In the genomic region with DNA sequence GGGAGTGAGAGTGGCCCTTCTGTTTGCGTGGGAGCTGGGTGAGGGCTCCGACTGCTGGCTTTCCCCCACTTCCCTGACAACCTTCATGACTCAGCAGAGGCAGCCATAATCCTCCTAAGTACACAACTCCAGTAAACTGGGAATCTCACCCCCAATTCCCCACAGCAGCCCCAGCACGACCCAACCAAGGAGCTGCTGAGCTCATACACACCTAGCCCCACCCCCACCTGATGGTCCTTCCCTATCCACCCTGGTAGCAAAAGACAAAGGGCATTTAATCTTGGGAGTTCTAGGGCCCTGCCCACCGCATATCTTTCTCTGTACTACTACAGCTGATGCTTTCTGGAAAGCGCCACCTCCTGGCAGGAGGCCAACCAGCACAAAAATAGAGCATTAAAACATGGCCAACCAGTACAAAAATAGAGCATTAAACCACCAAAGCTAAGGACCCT, we compare ENCODE assay signal across 7 cellular contexts. TPM values are rescaled to one million over a fixed set of nuclear protein-coding genes. Genes with fewer than 3 reads are reported as not detected.
DNase-seq lines count a peak whose midpoint lies in the region; ATAC-seq and TF ChIP-seq lines count a peak whose summit lies in the region.
"Not testable (repeated sequence)": the region's sequence is repeated elsewhere in the genome, so short reads cannot be mapped to it uniquely, and the experiment has no call there.

No MANE protein-coding gene starts in this region.

- DNase-seq in HL-60 (ENCODE audit: low read depth in 1 of 2, low spot score in 1 of 2), result peak in 1 of 2 experiments; percentile 46
- DNase-seq in activated B cell treated with CpG ODN at 0.5 μM for 24 hours; MCF 10A (ENCODE audit: unreplicated experiment); neural crest cell (ENCODE audit: low read depth, low spot score): not testable (repeated sequence)
- DNase-seq in left ventricle myocardium inferior, result peak; percentile 30

- intact Hi-C loops in activated B cell treated with CpG ODN at 0.5 μM for 24 hours (cut with micrococcal nuclease); MCF 10A (cut with micrococcal nuclease); left ventricle myocardium inferior (cut with micrococcal nuclease): not testable (repeated sequence)

- not testable (repeated sequence) for H3K36me3 ChIP-seq in DOHH2 (ENCODE audit: control insufficient read depth, low read length); OCI-LY3 (replicated peaks; ENCODE audit: low read depth, low read length); left ventricle myocardium inferior

- H3K4me3 Mint-ChIP-seq in activated B cell treated with CpG ODN at 0.5 μM for 24 hours; MCF 10A (ENCODE audit: unreplicated experiment); neural crest cell: not testable (repeated sequence)

- H3K4me2 ChIP-seq in DOHH2 (ENCODE audit: low read length); OCI-LY3 (ENCODE audit: low read length): not testable (repeated sequence)

- peaks cover 98% of the 10 kb centered on the region for H3K4me1 Mint-ChIP-seq in activated B cell treated with CpG ODN at 0.5 μM for 24 hours
- H3K4me1 Mint-ChIP-seq in MCF 10A (ENCODE audit: insufficient read depth, unreplicated experiment); neural crest cell: not testable (repeated sequence)

- H3K9ac ChIP-seq in OCI-LY3 (ENCODE audit: low read length), result not testable (repeated sequence)

- peaks cover 32% of the 10 kb centered on the region for H3K36me3 Mint-ChIP-seq in activated B cell treated with CpG ODN at 0.5 μM for 24 hours (ENCODE audit: low read depth)
- peaks cover 11% of the 10 kb centered on the region for H3K36me3 Mint-ChIP-seq in MCF 10A (ENCODE audit: insufficient read depth, unreplicated experiment)
- H3K36me3 Mint-ChIP-seq in neural crest cell (ENCODE audit: low read depth), result not testable (repeated sequence)

- H3K27me3 ChIP-seq in DOHH2 (ENCODE audit: control insufficient read depth, low read length); HL-60 (ENCODE audit: insufficient read depth, poor library complexity, severe bottlenecking); OCI-LY3 (ENCODE audit: low read depth, low read length); left ventricle myocardium inferior (ENCODE audit: low read depth): not testable (repeated sequence)

- not testable (repeated sequence) for H2AFZ ChIP-seq in OCI-LY3 (ENCODE audit: low read depth, low read length)

- H3K4me3 ChIP-seq in DOHH2 (ENCODE audit: low read length); HL-60 (replicated peaks; ENCODE audit: insufficient read depth, low read length); OCI-LY3 (ENCODE audit: low read length); left ventricle myocardium inferior: not testable (repeated sequence)

- H3K27ac Mint-ChIP-seq in activated B cell treated with CpG ODN at 0.5 μM for 24 hours (peak overlapping the region; percentile 68), MCF 10A (ENCODE audit: low read depth, unreplicated experiment) (peak overlapping the region; percentile 9)
- not testable (repeated sequence) for H3K27ac Mint-ChIP-seq in neural crest cell (ENCODE audit: unreplicated experiment)

- H3K27me3 Mint-ChIP-seq in activated B cell treated with CpG ODN at 0.5 μM for 24 hours; MCF 10A (ENCODE audit: insufficient read depth, unreplicated experiment); neural crest cell (ENCODE audit: low read depth): not testable (repeated sequence)

- H3K9me3 ChIP-seq in DOHH2 (ENCODE audit: control insufficient read depth, insufficient read depth, low read length); OCI-LY3 (ENCODE audit: insufficient read depth, low read length): not testable (repeated sequence)
- peaks cover 13% of the 10 kb centered on the region for H3K9me3 ChIP-seq in left ventricle myocardium inferior (replicated peaks)

- H3K9me3 Mint-ChIP-seq in activated B cell treated with CpG ODN at 0.5 μM for 24 hours, result peaks cover 11% of the 10 kb centered on the region
- H3K9me3 Mint-ChIP-seq in MCF 10A (ENCODE audit: unreplicated experiment), result peaks cover 16% of the 10 kb centered on the region
- peaks cover 19% of the 10 kb centered on the region for H3K9me3 Mint-ChIP-seq in neural crest cell

- not testable (repeated sequence) for H3K79me2 ChIP-seq in DOHH2 (ENCODE audit: control insufficient read depth, low read length); OCI-LY3 (ENCODE audit: low read length)

- not testable (repeated sequence) for ATAC-seq in activated B cell treated with CpG ODN at 0.5 μM for 24 hours (ENCODE audit: low read depth)

- CTCF ChIA-PET in activated B cell treated with CpG ODN at 0.5 μM for 24 hours (lab: Charles Lee), result interaction anchor here (1.1 to 1.8 kb wide), 3 partner anchors 14 to 126 kb away, joined by 3 to 7 read pairs (median 5); no protein-coding TSS in a partner anchor
- CTCF ChIA-PET in MCF 10A (lab: Yijun Ruan, JAX), result interaction anchor here (0.6 to 8.1 kb wide), 20 partner anchors 8 to 1355 kb away, joined by 3 to 92 read pairs (median 4); a partner anchor contains a TSS

- H3K9me2 ChIP-seq in DOHH2 (replicated peaks; ENCODE audit: control insufficient read depth, low read length), result not testable (repeated sequence)

- not testable (repeated sequence) for H3F3A ChIP-seq in DOHH2 (ENCODE audit: control insufficient read depth, insufficient read depth)

- not testable (repeated sequence) for BruUV-seq in MCF 10A (replicated peaks; lab: Mats Ljungman, UMichigan)

- not testable (repeated sequence) for H4K20me1 ChIP-seq in DOHH2 (ENCODE audit: control insufficient read depth, insufficient read depth, low read depth, low read length); OCI-LY3 (ENCODE audit: insufficient read depth, low read length)

- POLR2A ChIA-PET in activated B cell treated with CpG ODN at 0.5 μM for 24 hours (lab: Charles Lee), result interaction anchor here (1.0 to 1.9 kb wide), 2 partner anchors 21 to 126 kb away, joined by 3 to 6 read pairs; a partner anchor contains a TSS
- POLR2A ChIA-PET in MCF 10A (lab: Yijun Ruan, JAX), result interaction anchor here (0.6 to 1.2 kb wide), 5 partner anchors 8 to 45 kb away, joined by 3 to 4 read pairs (median 3); no protein-coding TSS in a partner anchor

- H3K4me1 ChIP-seq in DOHH2 (ENCODE audit: control insufficient read depth, low read length), result peaks cover 14% of the 10 kb centered on the region
- H3K4me1 ChIP-seq in OCI-LY3 (ENCODE audit: low read length), result peaks cover 26% of the 10 kb centered on the region
- peaks cover 48% of the 10 kb centered on the region for H3K4me1 ChIP-seq in left ventricle myocardium inferior

- TF ChIP-seq CTCF in DOHH2 (IDR thresholded peaks at IDR 0.05; ENCODE audit: low read depth, low read length, poor library complexity, severe bottlenecking) (peak; percentile 37), OCI-LY3 (IDR thresholded peaks at IDR 0.05; ENCODE audit: low read depth, low read length) (peak; percentile 54), neural crest cell (conservative IDR thresholded peaks at IDR 0.05) (peak; percentile 40)
- TF ChIP-seq CTCF in HL-60 (IDR thresholded peaks at IDR 0.05; ENCODE audit: insufficient read depth, low read length); activated B cell treated with CpG ODN at 0.5 μM for 24 hours (IDR thresholded peaks at IDR 0.05); MCF 10A (IDR thresholded peaks at IDR 0.05; ENCODE audit: unreplicated experiment); left ventricle myocardium inferior (IDR thresholded peaks at IDR 0.05; ENCODE audit: borderline replicate concordance): not testable (repeated sequence)

- not testable (repeated sequence) for H3K27ac ChIP-seq in DOHH2 (ENCODE audit: low read depth, low read length); OCI-LY3 (ENCODE audit: low read length); left ventricle myocardium inferior (replicated peaks)
- H3K27ac ChIP-seq in HL-60 (replicated peaks), result peak overlapping the region; percentile 59

RNA-seq across cellular contexts. Expression of a gene that starts 21.0 kb away (rescaled TPM):
- total RNA-seq in activated B cell treated with CpG ODN at 0.5 μM for 24 hours, result 76.0 and 90.2 TPM in 2 replicates
- total RNA-seq in MCF 10A (2022), result 23.9 and 37.4 TPM in 2 replicates
- total RNA-seq in left ventricle myocardium inferior, result 10.3 TPM
- 5.3 and 6.1 TPM in 2 replicates for total RNA-seq in neural crest cell
